Comparison of ENCODE assay signal across 17 cellular contexts in genomic region chr5:146717951-146718350, GRCh38.
DNase-seq lines count a peak whose midpoint lies in the region; ATAC-seq, FAIRE-seq and TF ChIP-seq lines count a peak whose summit lies in the region.
"Had no signal": no experiment of that assay in that cellular context is flagged by ENCODE, and none has a peak within 500 bp of the region (broad histone marks: within the 10 kb centered on the region; RNA-seq: fewer than 3 reads in every experiment).

No MANE protein-coding gene starts in this region.

- DNase-seq in SK-N-SH (no peak), bronchial epithelial cell (ENCODE audit: low read depth) (peak; percentile 26), iris pigment epithelial cell (ENCODE audit: low read depth) (peak; percentile 5), HT-29 (ENCODE audit: low spot score) (no peak), sigmoid colon (no peak)
- DNase-seq in activated CD4-positive, alpha-beta memory T cell treated with anti-CD3 and anti-CD28 coated beads for 36 hours, result no peak
- DNase-seq: ACHN; C1 segment of cervical spinal cord; Calu3; CD4-positive, alpha-beta T cell; DMS 273 treated with DMSO at 0.1 percent for 48 hours; GM23248 had no signal

- no peak for TF ChIP-seq POLR2A in sigmoid colon (IDR thresholded peaks at IDR 0.05)

- H3K4me2 ChIP-seq in SK-N-SH, result no peak overlapping the region

- H3F3A ChIP-seq in SK-N-SH (replicated peaks; ENCODE audit: insufficient read depth), result no peaks in the 10 kb centered on the region

- no peak overlapping the region for H3K4me3 Mint-ChIP-seq in activated CD4-positive, alpha-beta memory T cell treated with anti-CD3 and anti-CD28 coated beads for 36 hours
- H3K4me3 Mint-ChIP-seq: B cell; CD4-positive, alpha-beta T cell had no signal

- TF ChIP-seq CTCF in SK-N-SH (IDR thresholded peaks at IDR 0.05) (no peak), bronchial epithelial cell (IDR thresholded peaks at IDR 0.05; ENCODE audit: insufficient read depth, low read length, severe bottlenecking) (no peak), sigmoid colon (IDR thresholded peaks at IDR 0.05) (no peak)

- no peaks in the 10 kb centered on the region for H3K36me3 Mint-ChIP-seq in activated CD4-positive, alpha-beta memory T cell treated with anti-CD3 and anti-CD28 coated beads for 36 hours

- H3K36me3 ChIP-seq in SK-N-SH (replicated peaks in 1 of 2; ENCODE audit: control insufficient read depth in 1 of 2, insufficient read depth in 2 of 2, low read length in 1 of 2) (no peaks in the 10 kb centered on the region), bronchial epithelial cell (ENCODE audit: control insufficient read depth, insufficient read depth, low read length) (no peaks in the 10 kb centered on the region), sigmoid colon (no peaks in the 10 kb centered on the region)

- H3K9me2 ChIP-seq in SK-N-SH, result no peaks in the 10 kb centered on the region

- ATAC-seq in SK-N-SH treated with all-trans-retinoic acid at 6 μM for 48 hours, result no peak
- ATAC-seq: HCT116 had no signal

- H3K4me1 ChIP-seq in SK-N-SH (ENCODE audit: control insufficient read depth in 1 of 2, insufficient read depth in 2 of 2, low read depth in 1 of 2, low read length in 1 of 2) (peaks cover 0 to 17% of the 10 kb centered on the region in 2 experiments; a peak in 2 of 4 replicates), sigmoid colon (peaks cover 0 to 5% (median 0%) of the 10 kb centered on the region in 4 donors)

- WGBS in SK-N-SH (ENCODE audit: low lambda C conversion rate), result 68% methylated on average over 3 of the region's 3 CpGs
- WGBS in sigmoid colon, 2 donors, result 65 to 73% methylated on average over 3 of the region's 3 CpGs

- no peak for FAIRE-seq in bronchial epithelial cell (lab: Jason Lieb, UNC)
- FAIRE-seq: H54 had no signal

- no peaks in the 10 kb centered on the region for H4K20me1 ChIP-seq in SK-N-SH (ENCODE audit: insufficient read depth)

- H3K27ac ChIP-seq in SK-N-SH (ENCODE audit: low read depth in 2 of 2, low read length in 1 of 2) (no peak overlapping the region), sigmoid colon (no peak overlapping the region)
- H3K27ac ChIP-seq: GM23248, HL-60 had no signal

- no peak for TF ChIP-seq EP300 in SK-N-SH (IDR thresholded peaks at IDR 0.05; ENCODE audit: borderline replicate concordance in 1 of 2, low read depth in 1 of 2, low read length in 1 of 2)
- TF ChIP-seq EP300 in sigmoid colon (IDR thresholded peaks at IDR 0.05), result no peak

- POLR2A ChIA-PET in SK-N-SH (lab: Yijun Ruan, JAX), result no interaction called here
- POLR2A ChIA-PET in activated CD4-positive, alpha-beta memory T cell treated with anti-CD3 and anti-CD28 coated beads for 36 hours (lab: Charles Lee), result interaction anchor here (1.1 kb wide), 1 partner anchor 34 kb away, joined by 3 read pairs; no protein-coding TSS in a partner anchor

- H3K27ac Mint-ChIP-seq in activated CD4-positive, alpha-beta memory T cell treated with anti-CD3 and anti-CD28 coated beads for 36 hours, result no peak overlapping the region
- H3K27ac Mint-ChIP-seq: B cell; CD4-positive, alpha-beta T cell had no signal

- H3K4me1 Mint-ChIP-seq in activated CD4-positive, alpha-beta memory T cell treated with anti-CD3 and anti-CD28 coated beads for 36 hours (ENCODE audit: low read depth), result no peaks in the 10 kb centered on the region
- H3K4me1 Mint-ChIP-seq: B cell had no signal

- intact Hi-C loops in activated CD4-positive, alpha-beta memory T cell treated with anti-CD3 and anti-CD28 coated beads for 36 hours (cut with micrococcal nuclease), result no loop called here
- intact Hi-C loops in sigmoid colon (cut with DNase I), result no loop called here

- H3K4me3 ChIP-seq in SK-N-SH (ENCODE audit: low read depth in 2 of 2, low read length in 1 of 2), result no peak overlapping the region
- H3K4me3 ChIP-seq in bronchial epithelial cell (ENCODE audit: low read depth, low read length), result no peak overlapping the region
- no peak overlapping the region for H3K4me3 ChIP-seq in sigmoid colon
- H3K4me3 ChIP-seq: GM23248 had no signal

- no peaks in the 10 kb centered on the region for H3K79me2 ChIP-seq in SK-N-SH (ENCODE audit: insufficient read depth)

- TF ChIP-seq RAD21 in SK-N-SH (IDR thresholded peaks at IDR 0.05; ENCODE audit: low read length), result no peak

- no peaks in the 10 kb centered on the region for H3K9me3 ChIP-seq in SK-N-SH
- no peaks in the 10 kb centered on the region for H3K9me3 ChIP-seq in sigmoid colon

- no peak overlapping the region for H3K9ac ChIP-seq in SK-N-SH
- H3K9ac ChIP-seq: GM23248 had no signal

- H2AFZ ChIP-seq in SK-N-SH (ENCODE audit: low read depth), result no peak overlapping the region
- H2AFZ ChIP-seq: GM23248 had no signal

- no peaks in the 10 kb centered on the region for H3K27me3 ChIP-seq in SK-N-SH (ENCODE audit: insufficient read depth)
- peaks cover 1% of the 10 kb centered on the region for H3K27me3 ChIP-seq in bronchial epithelial cell (ENCODE audit: control insufficient read depth, insufficient read depth, low read length)
- no peaks in the 10 kb centered on the region for H3K27me3 ChIP-seq in sigmoid colon

- CTCF ChIA-PET in SK-N-SH (lab: Yijun Ruan, JAX), result interaction anchor here (0.8 to 2.6 kb wide), 2 partner anchors 15 to 19 kb away, joined by 3 to 10 read pairs; no protein-coding TSS in a partner anchor
- CTCF ChIA-PET in activated CD4-positive, alpha-beta memory T cell treated with anti-CD3 and anti-CD28 coated beads for 36 hours (lab: Charles Lee), result interaction anchor here (0.7 kb wide), 1 partner anchor 25 kb away, joined by 5 read pairs; no protein-coding TSS in a partner anchor

- no peaks in the 10 kb centered on the region for H3K9me3 Mint-ChIP-seq in activated CD4-positive, alpha-beta memory T cell treated with anti-CD3 and anti-CD28 coated beads for 36 hours
- H3K9me3 Mint-ChIP-seq: CD4-positive, alpha-beta T cell had no signal

- H3K27me3 Mint-ChIP-seq in activated CD4-positive, alpha-beta memory T cell treated with anti-CD3 and anti-CD28 coated beads for 36 hours, result peaks cover 1% of the 10 kb centered on the region
- H3K27me3 Mint-ChIP-seq: CD4-positive, alpha-beta T cell had no signal

TF ChIP-seq in SK-N-SH, 30 proteins besides CTCF, POLR2A, EP300 and RAD21 (continues in another document):
- no peak for TF ChIP-seq FOXM1 (IDR thresholded peaks at IDR 0.05; ENCODE audit: low read depth)
- TF ChIP-seq NFIC (IDR thresholded peaks at IDR 0.05; ENCODE audit: borderline replicate concordance), result peak; percentile 34; the same call in 1 of the 2 replicates
- no peak for TF ChIP-seq JUND (IDR thresholded peaks at IDR 0.05)
- no peak for TF ChIP-seq SMC3 (IDR thresholded peaks at IDR 0.05; ENCODE audit: low read depth, low read length)
- no peak for TF ChIP-seq USF1 (IDR thresholded peaks at IDR 0.05; ENCODE audit: borderline replicate concordance, low read depth)
- TF ChIP-seq GABPA (IDR thresholded peaks at IDR 0.05; ENCODE audit: low read depth), result no peak
- no peak for TF ChIP-seq TAF1 (IDR thresholded peaks at IDR 0.05; ENCODE audit: borderline replicate concordance, low read depth, low read length)
- TF ChIP-seq MEF2A (IDR thresholded peaks at IDR 0.05; ENCODE audit: borderline replicate concordance, low read depth), result no peak
- no peak for TF ChIP-seq SIN3A (IDR thresholded peaks at IDR 0.05; ENCODE audit: borderline replicate concordance, low read depth, low read length)
- no peak for TF ChIP-seq NRF1 (IDR thresholded peaks at IDR 0.05; ENCODE audit: low read depth, low read length)

TF ChIP-seq in SK-N-SH treated with all-trans-retinoic acid at 6 μM for 48 hours, 23 proteins besides CTCF, POLR2A, EP300 and RAD21:
- TF ChIP-seq SNAI2 (CRISPR knock-in tag; IDR thresholded peaks at IDR 0.05), result no peak
- TF ChIP-seq RARB (CRISPR knock-in tag; IDR thresholded peaks at IDR 0.05), result no peak
- no peak for TF ChIP-seq TCF4 (CRISPR knock-in tag; IDR thresholded peaks at IDR 0.05; ENCODE audit: borderline replicate concordance)
- no peak for TF ChIP-seq ZNF70 (CRISPR knock-in tag; IDR thresholded peaks at IDR 0.05)
- TF ChIP-seq ZFP30 (CRISPR knock-in tag; IDR thresholded peaks at IDR 0.05), result no peak
- no peak for TF ChIP-seq POU6F1 (CRISPR knock-in tag; IDR thresholded peaks at IDR 0.05; ENCODE audit: borderline replicate concordance, low read depth)
- no peak for TF ChIP-seq ISL1 (CRISPR knock-in tag; IDR thresholded peaks at IDR 0.05)
- no peak for TF ChIP-seq PPARA (CRISPR knock-in tag; IDR thresholded peaks at IDR 0.05; ENCODE audit: borderline replicate concordance)
- no peak for TF ChIP-seq ZC3H10 (CRISPR knock-in tag; IDR thresholded peaks at IDR 0.05)
- TF ChIP-seq BACH2 (CRISPR knock-in tag; IDR thresholded peaks at IDR 0.05; ENCODE audit: borderline replicate concordance), result no peak
- TF ChIP-seq GLIS3 (CRISPR knock-in tag; IDR thresholded peaks at IDR 0.05), result no peak
- no peak for TF ChIP-seq ZNF8 (CRISPR knock-in tag; IDR thresholded peaks at IDR 0.05)
- TF ChIP-seq ZNF565 (CRISPR knock-in tag; conservative IDR thresholded peaks at IDR 0.05; ENCODE audit: low read depth), result no peak

Comparison
In these comparisons a context has a peak if more than half of its experiments do, and no peak if none do; other contexts are left out.
1. DNase-seq: peak in bronchial epithelial cell (single experiment) and iris pigment epithelial cell (single experiment); none in SK-N-SH (single experiment), activated CD4-positive, alpha-beta memory T cell treated with anti-CD3 and anti-CD28 coated beads for 36 hours (single experiment), HT-29 (single experiment) and sigmoid colon (single experiment).